ENCODE assay signal across 15 cellular contexts in the genomic region with DNA sequence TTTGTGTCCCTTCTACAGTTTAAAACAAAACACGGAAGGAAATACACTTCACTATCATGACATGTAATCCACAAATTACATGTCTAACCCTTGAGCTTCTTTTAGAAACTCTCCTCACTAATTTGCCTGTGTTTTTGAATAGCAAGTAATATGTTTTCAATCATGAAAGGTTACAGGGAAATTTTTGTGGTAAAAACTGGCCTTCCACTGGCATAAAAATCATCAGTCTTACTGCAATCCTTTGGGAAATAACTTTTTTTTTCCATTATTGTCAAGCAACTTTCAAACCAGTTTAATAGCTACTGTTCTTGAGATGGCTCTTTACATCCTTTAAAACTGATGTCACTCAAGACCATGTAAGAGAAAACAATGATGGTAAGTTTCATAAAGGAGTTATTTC. TPM values are rescaled to one million over a fixed set of nuclear protein-coding genes. Genes with fewer than 3 reads are reported as not detected.
A peak's percentile ranks its signal among the peaks of the same experiment; 100 is the strongest.
DNase-seq lines count a peak whose midpoint lies in the region; ATAC-seq and TF ChIP-seq lines count a peak whose summit lies in the region.
"Had no signal": no experiment of that assay in that cellular context is flagged by ENCODE, and none has a peak within 500 bp of the region (broad histone marks: within the 10 kb centered on the region; RNA-seq: fewer than 3 reads in every experiment).

No MANE protein-coding gene starts in this region.

- no peak for TF ChIP-seq CTCF in lower lobe of right lung (IDR thresholded peaks at IDR 0.05)

- H3F3A ChIP-seq in GM23248 (ENCODE audit: insufficient read depth), result peaks cover 16% of the 10 kb centered on the region; the same call in 1 of the 2 replicates

- no peak for ATAC-seq in lower lobe of right lung

- H3K9me3 ChIP-seq in GM23248 (ENCODE audit: low read depth), result no peaks in the 10 kb centered on the region
- H3K9me3 ChIP-seq in lower lobe of right lung, result no peaks in the 10 kb centered on the region
- H3K9me3 ChIP-seq: BLaER1 treated with 17β-estradiol and CSF1 and Interleukin-3, amounts not matched to agents 10 nM and 100 nM had no signal

- H3K4me3 ChIP-seq in GM23248 (no peak overlapping the region), lower lobe of right lung (no peak overlapping the region)
- H3K4me3 ChIP-seq: BLaER1 treated with 17β-estradiol and CSF1 and Interleukin-3, amounts not matched to agents 10 nM and 100 nM had no signal

- no peaks in the 10 kb centered on the region for H3K27me3 ChIP-seq in GM23248 (replicated peaks; ENCODE audit: insufficient read depth)
- no peaks in the 10 kb centered on the region for H3K27me3 ChIP-seq in lower lobe of right lung (ENCODE audit: low read depth)
- H3K27me3 ChIP-seq: BLaER1 treated with 17β-estradiol and CSF1 and Interleukin-3, amounts not matched to agents 10 nM and 100 nM had no signal

- H3K4me1 ChIP-seq in GM23248 (ENCODE audit: insufficient read depth) (peaks cover 16% of the 10 kb centered on the region; the same call in 1 of the 2 replicates), lower lobe of right lung (peaks cover 8% of the 10 kb centered on the region)
- H3K4me1 ChIP-seq: BLaER1 treated with 17β-estradiol and CSF1 and Interleukin-3, amounts not matched to agents 10 nM and 100 nM had no signal

- H2AFZ ChIP-seq in GM23248, result no peak overlapping the region

- peaks cover 88% of the 10 kb centered on the region for H3K79me2 ChIP-seq in GM23248 (ENCODE audit: insufficient read depth)

- H3K9me2 ChIP-seq in GM23248 (ENCODE audit: insufficient read depth), result 0 out of 2 replicates have a peak, but pooled peaks cover 4% of the 10 kb centered on the region

- DNase-seq in AG08395 (ENCODE audit: low spot score) (peak; percentile 43), AG20443 (ENCODE audit: low spot score) (peak; percentile 56), GM23248 (peak; percentile 60), fibroblast of peridontal ligament (ENCODE audit: extremely low read depth) (peak; percentile 55), lower lobe of right lung (no peak), cerebellar nuclear complex (lab: John Stamatoyannopoulos, UW) (no peak), NCI-H128 (lab: John Stamatoyannopoulos, UW; ENCODE audit: unreplicated experiment) (no peak)
- DNase-seq: 8988T; AML-193; CD4-positive, CD25-positive, alpha-beta regulatory T cell; HCEC 1CT; HFFc6; Karpas-422 had no signal

- 11 to 27% methylated on average over 1 of the region's 1 CpG for WGBS in GM23248 (ENCODE audit: low coverage in 1 of 2, low lambda C conversion rate in 2 of 2, missing lambda C conversion rate in 2 of 2), 2 experiments

- H3K4me2 ChIP-seq in GM23248 (ENCODE audit: unreplicated experiment), result no peak overlapping the region
- H3K4me2 ChIP-seq: BLaER1 treated with 17β-estradiol and CSF1 and Interleukin-3, amounts not matched to agents 10 nM and 100 nM had no signal

- H3K27ac ChIP-seq in GM23248, result no peak overlapping the region
- H3K27ac ChIP-seq in lower lobe of right lung, result no peak overlapping the region
- H3K27ac ChIP-seq: BLaER1 treated with 17β-estradiol and CSF1 and Interleukin-3, amounts not matched to agents 10 nM and 100 nM; HL-60 had no signal

- in situ Hi-C loops in GM23248 (cut with MboI), result no loop called here

- H4K20me1 ChIP-seq in GM23248 (ENCODE audit: insufficient read depth), result no peaks in the 10 kb centered on the region; the same call in 1 of the 2 replicates
- H4K20me1 ChIP-seq: BLaER1 treated with 17β-estradiol and CSF1 and Interleukin-3, amounts not matched to agents 10 nM and 100 nM had no signal

- intact Hi-C loops in lower lobe of right lung (cut with DNase I), result no loop called here

- no peaks in the 10 kb centered on the region for H3K36me3 ChIP-seq in GM23248 (ENCODE audit: low read depth)
- H3K36me3 ChIP-seq in lower lobe of right lung, result no peaks in the 10 kb centered on the region
- H3K36me3 ChIP-seq: BLaER1 treated with 17β-estradiol and CSF1 and Interleukin-3, amounts not matched to agents 10 nM and 100 nM had no signal

- no peak overlapping the region for H3K9ac ChIP-seq in GM23248
- H3K9ac ChIP-seq: BLaER1 treated with 17β-estradiol and CSF1 and Interleukin-3, amounts not matched to agents 10 nM and 100 nM had no signal

RNA-seq across cellular contexts. Expression of a gene that starts 27.0 kb away (rescaled TPM):
- 99.5 and 103 TPM in 2 replicates for total RNA-seq in GM23248 (2014; rRNA removed; shearing (Covaris generic))
- 54.1 and 54.5 TPM in 2 replicates for polyA plus RNA-seq in GM23248 (2016; fragmentation: Nextera tagmentation; extraction: Ambion mirVana)
- total RNA-seq in lower lobe of right lung, result 58.0 TPM

Comparison
In these comparisons a context has a peak if more than half of its experiments do, and no peak if none do; other contexts are left out.
1. DNase-seq: peak in AG08395 (single experiment), AG20443 (single experiment), GM23248 (single experiment) and fibroblast of peridontal ligament (single experiment); none in lower lobe of right lung (single experiment), cerebellar nuclear complex (0 of 2) and NCI-H128 (single experiment).